ENCODE assay signal across 8 cellular contexts in the genomic region with DNA sequence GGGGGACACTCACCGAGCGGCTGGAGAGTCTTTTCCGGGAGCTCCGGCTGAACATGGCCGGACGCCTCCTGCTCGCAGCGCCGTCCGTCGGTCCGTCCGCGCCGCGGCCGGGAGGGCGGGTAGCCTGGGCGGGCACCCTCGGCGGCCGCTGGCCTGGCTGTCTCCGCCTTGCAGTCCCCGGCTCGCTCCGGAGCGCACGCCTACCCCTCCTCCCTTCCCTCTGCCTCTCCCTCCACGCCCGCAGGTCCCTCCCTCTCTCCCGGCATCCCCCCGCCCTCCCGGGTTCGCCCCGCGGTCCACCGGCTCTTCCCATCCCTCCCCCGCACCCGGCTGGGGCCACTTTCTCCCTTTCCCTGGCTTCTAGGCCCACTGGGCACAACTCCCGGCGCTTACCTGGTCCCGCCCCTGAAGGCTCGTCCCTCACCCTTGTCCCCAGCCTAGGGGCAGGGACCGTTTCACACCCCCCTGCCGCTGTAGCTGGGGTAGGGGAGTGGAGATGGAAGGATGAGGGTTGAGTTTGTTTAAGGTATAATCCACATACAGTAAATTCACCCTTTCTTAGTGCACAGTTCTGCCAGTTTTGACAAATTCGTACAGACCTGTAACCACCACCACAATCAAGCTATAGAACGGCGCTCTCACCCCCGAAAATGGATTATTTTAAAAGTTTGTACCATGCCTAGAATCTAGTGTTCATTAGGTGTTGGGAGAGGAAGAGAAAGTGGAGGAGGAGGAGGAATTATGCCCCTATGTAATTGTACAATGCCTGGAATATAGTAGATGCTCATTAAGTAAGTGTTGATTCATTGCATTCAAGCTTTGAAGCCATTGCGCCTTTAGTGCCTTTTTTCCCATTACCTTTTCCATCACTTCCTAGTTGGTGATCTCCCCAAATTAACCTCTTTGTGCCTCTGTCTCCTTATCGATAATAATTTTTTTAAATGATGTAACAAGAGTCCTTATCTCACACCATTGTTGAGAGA.
DNase-seq lines count a peak whose midpoint lies in the region; ATAC-seq and TF ChIP-seq lines count a peak whose summit lies in the region.

No MANE protein-coding gene starts in this region.

- peaks cover 30 to 80% (median 52%) of the 10 kb centered on the region in 5 donors for H3K27me3 Mint-ChIP-seq in naive thymus-derived CD8-positive, alpha-beta T cell

- peak overlapping the region in 1 of 2 donors; percentile 21 for H3K27ac ChIP-seq in ovary

- peaks cover 3% of the 10 kb centered on the region for H3K4me1 ChIP-seq in ovary (ENCODE audit: insufficient read depth)

- H3K27ac Mint-ChIP-seq in naive thymus-derived CD8-positive, alpha-beta T cell: no peak overlapping the region

- no peaks in the 10 kb centered on the region for H3K36me3 Mint-ChIP-seq in naive thymus-derived CD8-positive, alpha-beta T cell

- H3K9me3 ChIP-seq in ovary: no peaks in the 10 kb centered on the region

- peak overlapping the region; percentile 60 for H3K4me3 ChIP-seq in fibroblast of the aortic adventitia (ENCODE audit: low read depth, low read length)
- peak overlapping the region; percentile 38 for H3K4me3 ChIP-seq in ovary

- no peaks in the 10 kb centered on the region for H3K9me3 Mint-ChIP-seq in naive thymus-derived CD8-positive, alpha-beta T cell

- H3K4me1 Mint-ChIP-seq in naive thymus-derived CD8-positive, alpha-beta T cell: peaks cover 0 to 8% (median under 1%) of the 10 kb centered on the region in 4 donors

- no peak for TF ChIP-seq CTCF in fibroblast of the aortic adventitia (IDR thresholded peaks at IDR 0.05; ENCODE audit: insufficient read depth, low read length)
- TF ChIP-seq CTCF in ovary (IDR thresholded peaks at IDR 0.05): no peak

- no peaks in the 10 kb centered on the region for H3K27me3 ChIP-seq in ovary

- intact Hi-C loops in ovary (cut with DNase I): no loop called here

- POLR2A ChIA-PET in naive thymus-derived CD8-positive, alpha-beta T cell (lab: Charles Lee): no interaction called here

- ATAC-seq in GM21619 (IDR thresholded peaks at IDR 0.05; ENCODE audit: unreplicated experiment): no peak
- no peak for ATAC-seq in naive thymus-derived CD8-positive, alpha-beta T cell

- no peak overlapping the region for H3K4me3 Mint-ChIP-seq in naive thymus-derived CD8-positive, alpha-beta T cell

- no peak for TF ChIP-seq POLR2A in ovary (IDR thresholded peaks at IDR 0.05)

- DNase-seq in Daoy (ENCODE audit: low read depth) (peak; percentile 58), NCI-H510A treated with DMSO at 0.1 percent for 48 hours (lab: John Stamatoyannopoulos, UW) (peak; percentile 26), fibroblast of the aortic adventitia (ENCODE audit: low read depth) (no peak), ovary (peak; percentile 52 to 73 (median 70)), T-helper 9 cell (no peak)
- no peak for DNase-seq in naive thymus-derived CD8-positive, alpha-beta T cell
- DNase-seq in activated naive CD4-positive, alpha-beta T cell treated with Interleukin-2 at 50 U/mL for 16 hours: no peak

- 12 to 15% (median 14%) methylated on average over 51 of the region's 51 CpGs for WGBS in ovary, 3 donors

- no peak for TF ChIP-seq EP300 in ovary (IDR thresholded peaks at IDR 0.05)

- H3K36me3 ChIP-seq in ovary: no peaks in the 10 kb centered on the region

Comparison
In these comparisons a context has a peak if more than half of its experiments do, and no peak if none do; other contexts are left out.
1. DNase-seq: peak in Daoy (single experiment), NCI-H510A treated with DMSO at 0.1 percent for 48 hours (single experiment) and ovary (5 of 5); none in fibroblast of the aortic adventitia (single experiment), naive thymus-derived CD8-positive, alpha-beta T cell (0 of 10), activated naive CD4-positive, alpha-beta T cell treated with Interleukin-2 at 50 U/mL for 16 hours (single experiment) and T-helper 9 cell (single experiment).